ENCODE assay signal across 20 cellular contexts in the genomic region with DNA sequence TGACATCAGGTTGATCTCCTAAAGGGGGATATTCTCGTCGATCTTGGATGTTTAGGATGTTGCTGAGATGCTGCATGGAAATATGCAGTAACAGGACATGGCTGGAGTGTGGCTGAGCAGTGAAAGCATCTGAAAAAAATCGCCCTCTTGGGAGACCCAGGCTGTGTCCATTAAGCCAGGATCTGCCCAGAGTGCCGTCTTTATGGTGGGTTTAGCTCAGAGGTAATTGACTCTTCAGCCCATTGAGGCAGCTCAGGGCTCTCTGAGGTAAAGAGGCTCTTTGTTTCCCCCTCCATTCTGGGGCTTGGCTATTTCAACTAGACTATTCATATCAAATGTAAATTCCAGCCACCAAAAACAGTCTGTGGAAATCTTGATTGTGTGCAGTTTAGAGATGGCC.
"Had no signal": no experiment of that assay in that cellular context is flagged by ENCODE, and none has a peak within 500 bp of the region (broad histone marks: within the 10 kb centered on the region; RNA-seq: fewer than 3 reads in every experiment).

No MANE protein-coding gene starts in this region.

- H3K36me3 Mint-ChIP-seq: T-cell had no signal

- H3K9ac ChIP-seq: SK-N-SH had no signal

- H3K9me3 ChIP-seq: SK-N-SH had no signal

- DNase-seq: KBM-7, MV-4-11, NCI-H1048, NCI-H1105, NCI-H187, NCI-H2029, NCI-H2081 treated with DMSO at 0.1 percent for 48 hours, NCI-H226, NCI-H446, NCI-H510A, NCI-H524 treated with DMSO at 0.1 percent for 48 hours, NCI-H69, NCI-H774, PC-3, SHP77, SK-N-SH, SW 1271, T-cell had no signal

- H3K4me1 Mint-ChIP-seq: T-cell had no signal

- H3K4me3 Mint-ChIP-seq: T-cell had no signal

- H3K4me2 ChIP-seq: SK-N-SH had no signal

- ATAC-seq: Panc1, PC-3, T-cell had no signal

- H3K27ac ChIP-seq: RWPE1 had no signal

- H3K27ac Mint-ChIP-seq: T-cell had no signal

- H3K9me3 Mint-ChIP-seq: T-cell had no signal
